ENCODE assay signal across 8 cellular contexts in genomic region chr9:125706661-125707539, GRCh38.
A peak's percentile ranks its signal among the peaks of the same experiment; 100 is the strongest.
DNase-seq lines count a peak whose midpoint lies in the region; ATAC-seq and TF ChIP-seq lines count a peak whose summit lies in the region.

Gene MAPKAP1 (minus strand): TSS chr9:125707208. CDS start chr9:125672574, 34,634 bp downstream.

- peaks cover 40% of the 10 kb centered on the region for H3K4me1 Mint-ChIP-seq in activated naive CD4-positive, alpha-beta T cell treated with anti-CD3 and anti-CD28 coated beads, Interleukin-2, amount 50 U/mL, for 24 hours

- H3K36me3 Mint-ChIP-seq in activated naive CD4-positive, alpha-beta T cell treated with anti-CD3 and anti-CD28 coated beads, Interleukin-2, amount 50 U/mL, for 24 hours, result peaks cover 6% of the 10 kb centered on the region

- H3K9me3 Mint-ChIP-seq in activated naive CD4-positive, alpha-beta T cell treated with anti-CD3 and anti-CD28 coated beads, Interleukin-2, amount 50 U/mL, for 24 hours, result no peaks in the 10 kb centered on the region

- DNase-seq in GM10266 (ENCODE audit: extremely low spot score) (peak; percentile 94), NCI-H1092 treated with DMSO at 0.1 percent for 48 hours (lab: John Stamatoyannopoulos, UW) (peak; percentile 96), globus pallidus (ENCODE audit: low spot score) (peak; percentile 95), nucleus accumbens (lab: John Stamatoyannopoulos, UW) (peak; percentile 69 to 98 (median 93)), superior temporal gyrus (ENCODE audit: extremely low spot score) (peak; percentile 96)

- no peaks in the 10 kb centered on the region for H3K27me3 Mint-ChIP-seq in activated naive CD4-positive, alpha-beta T cell treated with anti-CD3 and anti-CD28 coated beads, Interleukin-2, amount 50 U/mL, for 24 hours

- H3K27ac Mint-ChIP-seq in activated naive CD4-positive, alpha-beta T cell treated with anti-CD3 and anti-CD28 coated beads, Interleukin-2, amount 50 U/mL, for 24 hours, result peak within 1 kb of the TSS; percentile 74

- ATAC-seq in HG02623 (IDR thresholded peaks at IDR 0.05; ENCODE audit: unreplicated experiment), result peak; percentile 94
- peak; percentile 100 for ATAC-seq in SK-N-SH treated with all-trans-retinoic acid at 6 μM for 48 hours

- no peak for TF ChIP-seq CTCF in GM10266 (IDR thresholded peaks at IDR 0.05; ENCODE audit: control insufficient read depth, insufficient read depth, low read depth, missing control alignments)

- H3K4me3 Mint-ChIP-seq in activated naive CD4-positive, alpha-beta T cell treated with anti-CD3 and anti-CD28 coated beads, Interleukin-2, amount 50 U/mL, for 24 hours, result peak within 1 kb of the TSS; percentile 89

TF ChIP-seq in SK-N-SH treated with all-trans-retinoic acid at 6 μM for 48 hours, 23 proteins besides CTCF, POLR2A, EP300 and RAD21:
- no peak for TF ChIP-seq TOX (CRISPR knock-in tag; IDR thresholded peaks at IDR 0.05; ENCODE audit: borderline replicate concordance)
- no peak for TF ChIP-seq CSRNP3 (CRISPR knock-in tag; IDR thresholded peaks at IDR 0.05)
- TF ChIP-seq GLIS3 (CRISPR knock-in tag; IDR thresholded peaks at IDR 0.05), result 0 out of 2 replicates have a peak, but pooled peaks have one; percentile 41
- TF ChIP-seq ZNF70 (CRISPR knock-in tag; IDR thresholded peaks at IDR 0.05), result no peak
- TF ChIP-seq SNAI2 (CRISPR knock-in tag; IDR thresholded peaks at IDR 0.05), result no peak

Comparison
In these comparisons a context has a peak if more than half of its experiments do, and no peak if none do; other contexts are left out.
1. Peak in every context shown above with its lines: DNase-seq and ATAC-seq.